ENCODE assay signal across 10 cellular contexts in the genomic region with DNA sequence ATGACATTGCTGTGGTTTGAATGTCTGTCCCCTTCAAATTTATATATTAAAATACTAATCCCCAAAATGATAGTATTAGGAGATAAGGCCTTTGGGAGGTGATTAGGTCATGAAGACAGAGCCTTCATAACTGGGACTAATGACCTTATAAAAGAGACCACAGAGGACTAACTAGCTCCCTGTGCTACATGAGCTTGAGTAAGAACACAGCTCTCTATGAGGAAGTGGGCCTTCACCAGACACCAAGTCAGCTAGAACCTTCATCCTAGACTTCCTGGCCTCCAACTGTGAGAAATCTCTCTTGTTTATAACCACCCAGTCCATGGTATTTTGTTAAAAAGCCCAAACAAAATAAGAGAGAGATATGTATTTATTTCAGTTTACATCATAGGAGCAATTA.
DNase-seq lines count a peak whose midpoint lies in the region; ATAC-seq, FAIRE-seq and TF ChIP-seq lines count a peak whose summit lies in the region.
"Had no signal": no experiment of that assay in that cellular context is flagged by ENCODE, and none has a peak within 500 bp of the region (broad histone marks: within the 10 kb centered on the region; RNA-seq: fewer than 3 reads in every experiment).

No MANE protein-coding gene starts in this region.

- ATAC-seq in GM19397 (IDR thresholded peaks at IDR 0.05; ENCODE audit: unreplicated experiment), result peak; percentile 79
- ATAC-seq in HG02852 (IDR thresholded peaks at IDR 0.05; ENCODE audit: unreplicated experiment), result peak; percentile 97
- peak; percentile 82 for ATAC-seq in HG03521 (IDR thresholded peaks at IDR 0.05; ENCODE audit: unreplicated experiment)
- no peak for ATAC-seq in gastrocnemius medialis

- H3K36me3 ChIP-seq in gastrocnemius medialis (no peaks in the 10 kb centered on the region), SK-N-SH (replicated peaks in 1 of 2; ENCODE audit: control insufficient read depth in 1 of 2, insufficient read depth in 2 of 2, low read length in 1 of 2) (no peaks in the 10 kb centered on the region)

- no peaks in the 10 kb centered on the region for H3K9me2 ChIP-seq in SK-N-SH

- peaks cover 0 to 5% of the 10 kb centered on the region in 2 donors for H3K4me1 ChIP-seq in gastrocnemius medialis
- H3K4me1 ChIP-seq in SK-N-SH (ENCODE audit: control insufficient read depth in 1 of 2, insufficient read depth in 2 of 2, low read depth in 1 of 2, low read length in 1 of 2), result no peaks in the 10 kb centered on the region; a peak in 1 of 4 replicates

- H3K27ac ChIP-seq in gastrocnemius medialis (no peak overlapping the region), SK-N-SH (ENCODE audit: low read depth in 2 of 2, low read length in 1 of 2) (no peak overlapping the region)

- H3K9me3 ChIP-seq in gastrocnemius medialis, result no peaks in the 10 kb centered on the region
- H3K9me3 ChIP-seq in SK-N-SH, result no peaks in the 10 kb centered on the region

- no peak for TF ChIP-seq RAD21 in SK-N-SH (IDR thresholded peaks at IDR 0.05; ENCODE audit: low read length)

- POLR2A ChIA-PET in SK-N-SH (lab: Yijun Ruan, JAX), result no interaction called here

- no peaks in the 10 kb centered on the region for H3K79me2 ChIP-seq in SK-N-SH (ENCODE audit: insufficient read depth)

- no peak for TF ChIP-seq EP300 in SK-N-SH (IDR thresholded peaks at IDR 0.05; ENCODE audit: borderline replicate concordance in 1 of 2, low read depth in 1 of 2, low read length in 1 of 2)

- DNase-seq in GM12892 (ENCODE audit: insufficient read length) (no peak), gastrocnemius medialis (no peak), NCI-H2107 treated with DMSO at 0.1 percent for 48 hours (lab: John Stamatoyannopoulos, UW; ENCODE audit: unreplicated experiment) (no peak), SK-N-SH (no peak), cerebellum (ENCODE audit: low spot score) (no peak)
- DNase-seq: activated CD4-positive, alpha-beta T cell treated with anti-CD3 and anti-CD28 coated beads for 48 hours; stimulated activated CD8-positive, alpha-beta memory T cell treated with anti-CD3 and anti-CD28 coated beads, Interleukin-4, amount 100 ng/mL, for 48 hours had no signal

- H3F3A ChIP-seq in SK-N-SH (replicated peaks; ENCODE audit: insufficient read depth), result no peaks in the 10 kb centered on the region

- H3K4me2 ChIP-seq in SK-N-SH, result no peak overlapping the region

- intact Hi-C loops in gastrocnemius medialis (cut with DNase I; ENCODE audit: low total_unique reads), result no loop called here

- FAIRE-seq in GM12892 (lab: Jason Lieb, UNC), result peak; percentile 73

- H3K4me3 ChIP-seq in gastrocnemius medialis (no peak overlapping the region), SK-N-SH (ENCODE audit: low read depth in 2 of 2, low read length in 1 of 2) (no peak overlapping the region)

- no peak overlapping the region for H2AFZ ChIP-seq in SK-N-SH (ENCODE audit: low read depth)

- no peak for TF ChIP-seq CTCF in gastrocnemius medialis (IDR thresholded peaks at IDR 0.05 in 4 of 5, conservative IDR thresholded peaks at IDR 0.05 in 1 of 5)
- no peak for TF ChIP-seq CTCF in SK-N-SH (IDR thresholded peaks at IDR 0.05)

- TF ChIP-seq POLR2A in GM12892 (IDR thresholded peaks at IDR 0.05; ENCODE audit: low read depth, low read length) (no peak), gastrocnemius medialis (IDR thresholded peaks at IDR 0.05) (no peak)

- no peak overlapping the region for H3K9ac ChIP-seq in SK-N-SH

- H3K27me3 ChIP-seq in gastrocnemius medialis (no peaks in the 10 kb centered on the region), SK-N-SH (ENCODE audit: insufficient read depth) (peaks cover 32% of the 10 kb centered on the region; the same call in 1 of the 2 replicates)

- CTCF ChIA-PET in SK-N-SH (lab: Yijun Ruan, JAX), result interaction anchor here (0.8 to 2.2 kb wide), 3 partner anchors 9 to 83 kb away, joined by 3 to 5 read pairs (median 5); no protein-coding TSS in a partner anchor

- in situ Hi-C loops in gastrocnemius medialis (cut with MboI; ENCODE audit: low sequenced_read_pairs in 4 of 4), result no loop called here

- no peaks in the 10 kb centered on the region for H4K20me1 ChIP-seq in SK-N-SH (ENCODE audit: insufficient read depth)

TF ChIP-seq in SK-N-SH, 30 proteins besides CTCF, POLR2A, EP300 and RAD21:
- TF ChIP-seq JUND (IDR thresholded peaks at IDR 0.05) (no peak), RFX5 (IDR thresholded peaks at IDR 0.05; ENCODE audit: low read length) (no peak), MEF2A (IDR thresholded peaks at IDR 0.05; ENCODE audit: borderline replicate concordance, low read depth) (no peak), CHD2 (IDR thresholded peaks at IDR 0.05; ENCODE audit: low read length, partially characterized antibody) (no peak), REST (IDR thresholded peaks at IDR 0.05; ENCODE audit: low read depth, low read length) (no peak), TEAD4 (IDR thresholded peaks at IDR 0.05; ENCODE audit: borderline replicate concordance, insufficient read depth) (no peak), EZH2phosphoT487 (IDR thresholded peaks at IDR 0.05; ENCODE audit: borderline replicate concordance, low read depth) (no peak), GABPA (IDR thresholded peaks at IDR 0.05; ENCODE audit: low read depth) (no peak), NRF1 (IDR thresholded peaks at IDR 0.05; ENCODE audit: low read depth, low read length) (no peak), FOXM1 (IDR thresholded peaks at IDR 0.05; ENCODE audit: low read depth) (no peak), TAF1 (IDR thresholded peaks at IDR 0.05; ENCODE audit: borderline replicate concordance, low read depth, low read length) (no peak), RCOR1 (IDR thresholded peaks at IDR 0.05; ENCODE audit: low read length) (no peak)
- TF ChIP-seq, protein P1, sequence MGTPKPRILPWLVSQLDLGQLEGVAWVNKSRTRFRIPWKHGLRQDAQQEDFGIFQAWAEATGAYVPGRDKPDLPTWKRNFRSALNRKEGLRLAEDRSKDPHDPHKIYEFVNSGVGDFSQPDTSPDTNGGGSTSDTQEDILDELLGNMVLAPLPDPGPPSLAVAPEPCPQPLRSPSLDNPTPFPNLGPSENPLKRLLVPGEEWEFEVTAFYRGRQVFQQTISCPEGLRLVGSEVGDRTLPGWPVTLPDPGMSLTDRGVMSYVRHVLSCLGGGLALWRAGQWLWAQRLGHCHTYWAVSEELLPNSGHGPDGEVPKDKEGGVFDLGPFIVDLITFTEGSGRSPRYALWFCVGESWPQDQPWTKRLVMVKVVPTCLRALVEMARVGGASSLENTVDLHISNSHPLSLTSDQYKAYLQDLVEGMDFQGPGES (IDR thresholded peaks at IDR 0.05; ENCODE audit: low read depth, low read length), result no peak
TF ChIP-seq in SK-N-SH: peak in this region for 0.

Comparison
In these comparisons a context has a peak if more than half of its experiments do, and no peak if none do; other contexts are left out.
1. ATAC-seq: peak in GM19397 (single experiment), HG02852 (single experiment) and HG03521 (single experiment); none in gastrocnemius medialis (0 of 2).